ENCODE assay signal across 25 cellular contexts in the genomic region with DNA sequence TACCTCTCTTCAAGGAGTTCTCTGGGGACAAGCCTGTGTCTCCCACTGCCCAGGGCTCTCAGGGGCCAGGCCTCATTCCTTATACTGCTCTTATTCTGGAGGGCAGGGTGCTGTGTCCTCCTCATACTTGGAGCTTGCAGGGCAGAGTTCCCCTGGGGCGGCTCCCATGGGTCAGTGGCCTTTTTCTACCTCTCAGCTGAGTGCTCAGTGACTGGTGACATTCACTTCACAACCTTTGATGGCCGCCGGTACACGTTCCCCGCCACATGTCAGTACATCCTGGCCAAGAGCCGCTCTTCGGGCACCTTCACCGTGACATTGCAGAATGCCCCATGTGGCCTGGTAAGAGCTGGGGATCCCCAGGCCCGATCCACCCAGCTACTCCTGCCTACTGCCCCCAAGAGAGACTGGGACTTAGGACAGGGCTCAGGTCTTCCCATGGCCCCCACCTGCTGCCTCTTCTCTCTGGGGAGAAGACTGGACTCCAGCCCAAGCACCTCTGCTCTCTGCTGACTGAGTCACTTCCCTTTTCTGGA. TPM values are rescaled to one million over a fixed set of nuclear protein-coding genes. Genes with fewer than 3 reads are reported as not detected.
"Had no signal": no experiment of that assay in that cellular context is flagged by ENCODE, and none has a peak within 500 bp of the region (broad histone marks: within the 10 kb centered on the region; RNA-seq: fewer than 3 reads in every experiment).

No MANE protein-coding gene starts in this region.

- H3K36me3 Mint-ChIP-seq: activated naive CD8-positive, alpha-beta T cell treated with anti-CD3 and anti-CD28 coated beads, Interleukin-2, amount 10 ng/mL, durations not matched to agents 7 days and 5 days had no signal

- H3K36me3 ChIP-seq: breast epithelium had no signal

- DNase-seq: activated CD4-positive, alpha-beta memory T cell treated with anti-CD3 and anti-CD28 coated beads, Interleukin-2, amount 10 ng/mL, durations not matched to agents 7 days and 5 days; activated CD4-positive, alpha-beta T cell treated with anti-CD3 and anti-CD28 coated beads, Interleukin-2, amount 10 ng/mL, durations not matched to agents 7 days and 5 days; activated CD4-positive, CD25-positive, alpha-beta regulatory T cell; activated CD8-positive, alpha-beta memory T cell treated with anti-CD3 and anti-CD28 coated beads, Interleukin-2, amount 50 U/mL, for 4 hours; activated naive CD4-positive, alpha-beta T cell treated with anti-CD3 and anti-CD28 coated beads, Interleukin-2, amount 50 U/mL, for 16 hours; activated naive CD8-positive, alpha-beta T cell treated with anti-CD3 and anti-CD28 coated beads, Interleukin-2, amount 10 ng/mL, durations not matched to agents 7 days and 5 days; activated T-cell treated with anti-CD3 and anti-CD28 coated beads, Interleukin-2, amount 50 U/mL, for 1 hour; KG1; NCI-H1092; NCI-H1417; NCI-H1930; NCI-H345; NCI-H510A; NCI-H69; NK-92 treated with Interleukin-12 subunit alpha and Interleukin-12 subunit beta, amount 100 ng/mL, for 24 hours; OCI-M1; SHP77 treated with DMSO at 0.1 percent for 48 hours had no signal

- FAIRE-seq: TTC549 had no signal

- H3K4me1 ChIP-seq: breast epithelium had no signal

- H3K4me3 ChIP-seq: breast epithelium had no signal

- H3K4me1 Mint-ChIP-seq: activated CD4-positive, alpha-beta memory T cell treated with anti-CD3 and anti-CD28 coated beads, Interleukin-2, amount 10 ng/mL, durations not matched to agents 7 days and 5 days; activated CD4-positive, alpha-beta T cell treated with anti-CD3 and anti-CD28 coated beads, Interleukin-2, amount 10 ng/mL, durations not matched to agents 7 days and 5 days had no signal

- H3K9me3 Mint-ChIP-seq: activated CD4-positive, alpha-beta memory T cell treated with anti-CD3 and anti-CD28 coated beads, Interleukin-2, amount 10 ng/mL, durations not matched to agents 7 days and 5 days; activated CD4-positive, alpha-beta T cell treated with anti-CD3 and anti-CD28 coated beads, Interleukin-2, amount 10 ng/mL, durations not matched to agents 7 days and 5 days; activated naive CD8-positive, alpha-beta T cell treated with anti-CD3 and anti-CD28 coated beads, Interleukin-2, amount 10 ng/mL, durations not matched to agents 7 days and 5 days; T-helper 1 cell treated with Interleukin-12 subunit alpha and Interleukin-12 subunit beta and Interleukin-4 antibody, amounts not matched to agents 30 μg/mL and 1 μg/mL, for 36 hours had no signal

- H3K27ac ChIP-seq: breast epithelium had no signal

- H3K4me3 Mint-ChIP-seq: activated CD4-positive, alpha-beta memory T cell treated with anti-CD3 and anti-CD28 coated beads, Interleukin-2, amount 10 ng/mL, durations not matched to agents 7 days and 5 days; activated CD4-positive, alpha-beta T cell treated with anti-CD3 and anti-CD28 coated beads, Interleukin-2, amount 10 ng/mL, durations not matched to agents 7 days and 5 days; activated naive CD8-positive, alpha-beta T cell treated with anti-CD3 and anti-CD28 coated beads, Interleukin-2, amount 10 ng/mL, durations not matched to agents 7 days and 5 days; T-helper 1 cell treated with Interleukin-12 subunit alpha and Interleukin-12 subunit beta and Interleukin-4 antibody, amounts not matched to agents 30 μg/mL and 1 μg/mL, for 36 hours had no signal

- H3K27me3 Mint-ChIP-seq: activated CD4-positive, alpha-beta T cell treated with anti-CD3 and anti-CD28 coated beads, Interleukin-2, amount 10 ng/mL, durations not matched to agents 7 days and 5 days had no signal

- ATAC-seq: Panc1 had no signal

- H3K27ac Mint-ChIP-seq: activated CD4-positive, alpha-beta memory T cell treated with anti-CD3 and anti-CD28 coated beads, Interleukin-2, amount 10 ng/mL, durations not matched to agents 7 days and 5 days; activated CD4-positive, alpha-beta T cell treated with anti-CD3 and anti-CD28 coated beads, Interleukin-2, amount 10 ng/mL, durations not matched to agents 7 days and 5 days; activated naive CD8-positive, alpha-beta T cell treated with anti-CD3 and anti-CD28 coated beads, Interleukin-2, amount 10 ng/mL, durations not matched to agents 7 days and 5 days; T-helper 1 cell treated with Interleukin-12 subunit alpha and Interleukin-12 subunit beta and Interleukin-4 antibody, amounts not matched to agents 30 μg/mL and 1 μg/mL, for 36 hours had no signal

- H3K9me3 ChIP-seq: breast epithelium had no signal

RNA-seq across cellular contexts. Expression of a gene that starts 14.5 kb away (rescaled TPM):
- total RNA-seq: activated CD4-positive, alpha-beta memory T cell treated with anti-CD3 and anti-CD28 coated beads, Interleukin-2, amount 10 ng/mL, durations not matched to agents 7 days and 5 days; activated CD4-positive, alpha-beta T cell treated with anti-CD3 and anti-CD28 coated beads, Interleukin-2, amount 10 ng/mL, durations not matched to agents 7 days and 5 days; activated naive CD8-positive, alpha-beta T cell treated with anti-CD3 and anti-CD28 coated beads, Interleukin-2, amount 10 ng/mL, durations not matched to agents 7 days and 5 days; aorta; breast epithelium; LHCN-M2; M059J; SK-MEL-5 had no signal
- polyA plus RNA-seq: aorta had no signal

RNA-seq across cellular contexts. Expression of a gene that starts 17.3 kb away (rescaled TPM):
- total RNA-seq: activated CD4-positive, alpha-beta memory T cell treated with anti-CD3 and anti-CD28 coated beads, Interleukin-2, amount 10 ng/mL, durations not matched to agents 7 days and 5 days; activated CD4-positive, alpha-beta T cell treated with anti-CD3 and anti-CD28 coated beads, Interleukin-2, amount 10 ng/mL, durations not matched to agents 7 days and 5 days; activated naive CD8-positive, alpha-beta T cell treated with anti-CD3 and anti-CD28 coated beads, Interleukin-2, amount 10 ng/mL, durations not matched to agents 7 days and 5 days; aorta; LHCN-M2; M059J; SK-MEL-5 had no signal
